In genomic region chr12:55762646-55763045, GRCh38 we compare ENCODE assay signal across 15 cellular contexts.
"Had no signal": no experiment of that assay in that cellular context is flagged by ENCODE, and none has a peak within 500 bp of the region (broad histone marks: within the 10 kb centered on the region; RNA-seq: fewer than 3 reads in every experiment).

No MANE protein-coding gene starts in this region.

- ATAC-seq: foreskin keratinocyte; lower lobe of right lung; natural killer cell treated with Interleukin-12 subunit alpha and Interleukin-12 subunit beta and Interleukin-15 and Interleukin-18, amount 100 ng/mL, for 72 hours; stimulated activated naive B cell treated with anti-CD40 and anti-IgM and Interleukin-4, amounts not matched to agents 10 μg/mL and 1 μg/mL and 100 μg/mL, for 72 hours; stimulated activated naive CD8-positive, alpha-beta T cell treated with anti-CD3 and anti-CD28 coated beads, Interleukin-15, amount 100 ng/mL, for 72 hours; upper lobe of right lung had no signal

- DNase-seq: erythroblast; foreskin keratinocyte; immature natural killer cell; left ventricle myocardium inferior; lower lobe of right lung; nucleus accumbens; ovary; sigmoid colon; stimulated activated CD4-positive, alpha-beta T cell treated with anti-CD3 and anti-CD28 coated beads, Interleukin-2, amount 100 ng/mL, for 24 hours; stimulated activated CD4-positive, alpha-beta T cell treated with anti-CD3 and anti-CD28 coated beads, Interleukin-4, amount 100 ng/mL, for 4 hours; stimulated activated naive B cell treated with anti-CD40 and anti-IgM and Interleukin-4, amounts not matched to agents 10 μg/mL and 1 μg/mL and 100 μg/mL, for 72 hours; stimulated activated naive CD8-positive, alpha-beta T cell treated with anti-CD3 and anti-CD28 coated beads, Interleukin-15, amount 100 ng/mL, for 72 hours; testis; upper lobe of right lung had no signal
